Comparison of ENCODE assay signal across 20 cellular contexts in genomic region chr6:105278035-105278434, GRCh38.
DNase-seq lines count a peak whose midpoint lies in the region; ATAC-seq and TF ChIP-seq lines count a peak whose summit lies in the region.
"Had no signal": no experiment of that assay in that cellular context is flagged by ENCODE, and none has a peak within 500 bp of the region (broad histone marks: within the 10 kb centered on the region; RNA-seq: fewer than 3 reads in every experiment).

No MANE protein-coding gene starts in this region.

- no peak overlapping the region for H3K27ac Mint-ChIP-seq in endothelial cell (ENCODE audit: unreplicated experiment)
- H3K27ac Mint-ChIP-seq: B cell; CD4-positive, CD25-positive, alpha-beta regulatory T cell; CD8-positive, alpha-beta T cell; HFFc6 had no signal

- H3K27me3 ChIP-seq in right cardiac atrium (ENCODE audit: control insufficient read depth, insufficient read depth) (no peaks in the 10 kb centered on the region), neuronal stem cell (ENCODE audit: control insufficient read depth in 3 of 3, insufficient read depth in 3 of 3, low read depth in 1 of 3, low read length in 3 of 3) (no peaks in the 10 kb centered on the region), skeletal muscle tissue (ENCODE audit: control insufficient read depth in 3 of 3, insufficient read depth in 3 of 3, low read length in 3 of 3) (no peaks in the 10 kb centered on the region), foreskin keratinocyte (no peaks in the 10 kb centered on the region), sigmoid colon (no peaks in the 10 kb centered on the region)
- H3K27me3 ChIP-seq: BLaER1 had no signal

- WGBS in right cardiac atrium: 88% methylated on average over 20 of the region's 20 CpGs
- WGBS in neuronal stem cell (ENCODE audit: extremely low coverage in 2 of 2, insufficient read length in 2 of 2, insufficient replicate concordance in 1 of 2), 2 donors: no CpG with 5 or more reads among the region's 20 CpGs
- 89 to 92% methylated on average over 20 of the region's 20 CpGs for WGBS in sigmoid colon, 2 donors

- H3K23ac ChIP-seq in neuronal stem cell (ENCODE audit: low read depth, low read length, poor library complexity): peak overlapping the region; percentile 30

- H3K27ac ChIP-seq in right cardiac atrium (ENCODE audit: low read length) (no peak overlapping the region), neuronal stem cell (replicated peaks; ENCODE audit: low read length) (no peak overlapping the region), skeletal muscle tissue (ENCODE audit: low read depth, low read length) (peak overlapping the region; percentile 59), foreskin keratinocyte (no peak overlapping the region), sigmoid colon (no peak overlapping the region)
- H3K27ac ChIP-seq: 22Rv1, BLaER1, C4-2B had no signal

- no peak overlapping the region for H3K4ac ChIP-seq in neuronal stem cell (ENCODE audit: low read length)

- H4K8ac ChIP-seq in neuronal stem cell (ENCODE audit: low read depth, low read length): no peak overlapping the region

- no peak overlapping the region for H3K14ac ChIP-seq in neuronal stem cell (ENCODE audit: low read length)

- no peak overlapping the region for H2AK5ac ChIP-seq in neuronal stem cell (ENCODE audit: low read depth, low read length)

- intact Hi-C loops in Right ventricle myocardium inferior (cut with DNase I): loop anchor here (5.0 to 10.0 kb wide), 2 partner anchors 96 to 113 kb away; partner anchors contain the start of gene POPDC3
- intact Hi-C loops in right cardiac atrium (cut with DNase I): no loop called here
- intact Hi-C loops in sigmoid colon (cut with DNase I): no loop called here

- no peak overlapping the region for H2BK120ac ChIP-seq in neuronal stem cell (ENCODE audit: low read depth, low read length)

- no peak overlapping the region for H4K91ac ChIP-seq in neuronal stem cell (ENCODE audit: low read depth, low read length, poor library complexity)

- no peak for TF ChIP-seq POLR2A in sigmoid colon (IDR thresholded peaks at IDR 0.05)

- no peak overlapping the region for H2BK5ac ChIP-seq in neuronal stem cell (ENCODE audit: low read length)

- H3K4me1 ChIP-seq in right cardiac atrium (ENCODE audit: control insufficient read depth, insufficient read depth, low read length) (peaks cover 5% of the 10 kb centered on the region), neuronal stem cell (ENCODE audit: control insufficient read depth in 2 of 2, insufficient read depth in 1 of 2, low read depth in 1 of 2, low read length in 2 of 2) (peaks cover 5 to 7% of the 10 kb centered on the region in 2 donors), skeletal muscle tissue (ENCODE audit: control insufficient read depth in 3 of 3, insufficient read depth in 3 of 3, low read length in 3 of 3) (peaks cover 31 to 45% (median 42%) of the 10 kb centered on the region in 3 donors), foreskin keratinocyte (no peaks in the 10 kb centered on the region), sigmoid colon (no peaks in the 10 kb centered on the region)
- H3K4me1 ChIP-seq: BLaER1 had no signal

- H3K36me3 Mint-ChIP-seq in endothelial cell (ENCODE audit: low read depth, unreplicated experiment): peaks cover 27% of the 10 kb centered on the region

- no peak overlapping the region for H2BK12ac ChIP-seq in neuronal stem cell (ENCODE audit: low read length)

- peaks cover 0 to 74% of the 10 kb centered on the region in 2 donors for H3K36me3 ChIP-seq in neuronal stem cell (replicated peaks in 1 of 2; ENCODE audit: control insufficient read depth in 2 of 2, insufficient read depth in 2 of 2, low read length in 2 of 2)
- H3K36me3 ChIP-seq in skeletal muscle tissue (ENCODE audit: control insufficient read depth in 3 of 3, insufficient read depth in 3 of 3, low read length in 3 of 3): peaks cover 14 to 38% (median 25%) of the 10 kb centered on the region in 3 donors
- peaks cover 10 to 69% (median 21%) of the 10 kb centered on the region in 4 donors for H3K36me3 ChIP-seq in sigmoid colon

- H3K9me3 ChIP-seq in right cardiac atrium (ENCODE audit: control insufficient read depth, low read length): no peaks in the 10 kb centered on the region
- peaks cover 0 to 5% of the 10 kb centered on the region in 2 donors for H3K9me3 ChIP-seq in neuronal stem cell (replicated peaks in 1 of 2; ENCODE audit: control insufficient read depth in 2 of 2, insufficient read depth in 1 of 2, low read depth in 1 of 2, low read length in 2 of 2)
- no peaks in the 10 kb centered on the region for H3K9me3 ChIP-seq in skeletal muscle tissue (ENCODE audit: control insufficient read depth in 3 of 3, low read length in 3 of 3)
- H3K9me3 ChIP-seq in sigmoid colon: no peaks in the 10 kb centered on the region
- H3K9me3 ChIP-seq: BLaER1, HAP-1 had no signal

- no peaks in the 10 kb centered on the region for H3K27me3 Mint-ChIP-seq in endothelial cell (ENCODE audit: unreplicated experiment)
- H3K27me3 Mint-ChIP-seq: B cell; CD4-positive, CD25-positive, alpha-beta regulatory T cell had no signal

- H3K4me3 Mint-ChIP-seq in endothelial cell (ENCODE audit: unreplicated experiment): peak overlapping the region; percentile 74
- H3K4me3 Mint-ChIP-seq: B cell; CD4-positive, CD25-positive, alpha-beta regulatory T cell; CD8-positive, alpha-beta T cell; HFFc6 had no signal

- TF ChIP-seq CTCF in endothelial cell (IDR thresholded peaks at IDR 0.05; ENCODE audit: unreplicated experiment) (no peak), foreskin keratinocyte (conservative IDR thresholded peaks at IDR 0.05) (no peak), sigmoid colon (IDR thresholded peaks at IDR 0.05) (no peak)

- H2BK15ac ChIP-seq in neuronal stem cell (ENCODE audit: low read length): no peak overlapping the region

- H3K9me3 Mint-ChIP-seq in endothelial cell (ENCODE audit: unreplicated experiment): no peaks in the 10 kb centered on the region
- H3K9me3 Mint-ChIP-seq: CD8-positive, alpha-beta T cell; HFFc6 had no signal

- DNase-seq in Right ventricle myocardium inferior (ENCODE audit: missing footprints) (peak; percentile 65), right cardiac atrium (no peak), endothelial cell (ENCODE audit: low spot score) (no peak), neuronal stem cell (ENCODE audit: low spot score) (no peak), foreskin keratinocyte (no peak), sigmoid colon (no peak), T-helper 1 cell (no peak)
- DNase-seq: CD4-positive, CD25-positive, alpha-beta regulatory T cell; CD8-positive, alpha-beta T cell; DMS53; DMS79 treated with DMSO at 0.1 percent for 48 hours; GF-D8; GOT3; HFFc6 had no signal

- H3K4me3 ChIP-seq in right cardiac atrium (ENCODE audit: low read length): no peak overlapping the region
- no peak overlapping the region for H3K4me3 ChIP-seq in neuronal stem cell (ENCODE audit: low read length in 2 of 2)
- no peak overlapping the region for H3K4me3 ChIP-seq in skeletal muscle tissue (ENCODE audit: low read length in 3 of 3)
- no peak overlapping the region for H3K4me3 ChIP-seq in sigmoid colon
- H3K4me3 ChIP-seq: BLaER1, HAP-1 had no signal

- H3K4me2 ChIP-seq in neuronal stem cell (ENCODE audit: insufficient read depth, low read length, poor library complexity, severe bottlenecking): no peak overlapping the region
- H3K4me2 ChIP-seq: BLaER1 had no signal

- H2AFZ ChIP-seq in neuronal stem cell (ENCODE audit: low read length): no peak overlapping the region

- TF ChIP-seq EP300 in sigmoid colon (IDR thresholded peaks at IDR 0.05): no peak

- ATAC-seq in Right ventricle myocardium inferior: no peak
- ATAC-seq in right cardiac atrium: no peak
- no peak for ATAC-seq in foreskin keratinocyte
- ATAC-seq: CD8-positive, alpha-beta T cell had no signal

- H3K9ac ChIP-seq in neuronal stem cell (ENCODE audit: low read depth, low read length, poor library complexity) (no peak overlapping the region), skeletal muscle tissue (ENCODE audit: low read depth in 1 of 3, low read length in 3 of 3) (peak overlapping the region in 1 of 3 donors; percentile 58)
- H3K9ac ChIP-seq: BLaER1 had no signal

- H3K79me1 ChIP-seq in neuronal stem cell (ENCODE audit: low read depth, low read length): no peaks in the 10 kb centered on the region

- H3K18ac ChIP-seq in neuronal stem cell (ENCODE audit: low read length): peak overlapping the region; percentile 42

- H3K4me1 Mint-ChIP-seq in endothelial cell (ENCODE audit: unreplicated experiment): peaks cover 14% of the 10 kb centered on the region
- H3K4me1 Mint-ChIP-seq: B cell; CD4-positive, CD25-positive, alpha-beta regulatory T cell had no signal
